ENCODE assay signal across 8 cellular contexts in the genomic region with DNA sequence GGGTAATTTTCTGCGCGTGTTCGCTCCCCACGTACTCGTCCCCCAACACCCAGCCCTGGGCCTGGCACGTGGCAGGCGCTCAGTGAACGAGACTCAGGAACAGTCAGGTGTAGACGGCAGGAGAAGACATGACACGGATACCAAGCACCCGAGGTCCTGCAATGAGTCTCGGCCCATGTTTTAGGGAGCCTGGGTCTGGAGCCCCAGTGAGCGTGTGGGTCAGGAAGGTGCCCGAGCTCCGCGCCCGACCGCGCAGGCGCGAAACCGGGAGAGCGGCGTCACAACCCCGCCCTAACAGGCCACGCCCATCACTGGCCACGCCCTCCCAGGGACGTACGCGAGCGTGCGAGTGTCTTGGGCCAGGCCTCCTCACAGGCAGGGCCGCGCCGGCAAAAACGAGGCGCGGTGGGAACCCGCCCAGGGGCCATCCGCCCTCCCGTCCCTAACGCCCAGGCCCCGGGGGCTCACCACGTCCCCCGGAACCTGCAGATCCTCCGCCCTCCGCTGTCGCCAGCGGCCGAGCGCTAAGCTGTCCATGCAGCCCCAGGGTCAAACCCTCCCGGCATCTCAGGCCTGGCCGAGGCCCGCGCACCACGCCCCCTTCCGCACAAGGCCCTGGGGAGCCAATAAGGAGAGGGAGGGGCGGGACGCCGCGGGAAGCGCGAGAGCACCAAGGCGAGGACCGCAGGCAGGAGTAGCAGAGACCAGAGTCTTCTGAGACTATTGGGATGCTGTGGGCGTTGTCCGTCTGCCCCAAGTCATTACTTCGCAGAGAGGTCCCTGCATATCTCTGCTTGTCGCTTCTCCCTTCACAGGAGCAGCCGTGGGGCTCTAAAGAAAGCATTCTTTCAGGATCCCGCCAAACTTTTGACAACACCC. TPM values are rescaled to one million over a fixed set of nuclear protein-coding genes. Genes with fewer than 3 reads are reported as not detected.
DNase-seq lines count a peak whose midpoint lies in the region; ATAC-seq, FAIRE-seq and TF ChIP-seq lines count a peak whose summit lies in the region.

A gene (minus strand): TSS at position 595 of the 879 bp plus-strand sequence. CDS start 58 bp downstream, at position 537.

- no peaks in the 10 kb centered on the region for H4K20me1 ChIP-seq in smooth muscle cell (ENCODE audit: low read depth)

- ATAC-seq in GM18907 (IDR thresholded peaks at IDR 0.05; ENCODE audit: unreplicated experiment) (peak; percentile 86), HG03139 (IDR thresholded peaks at IDR 0.05; ENCODE audit: unreplicated experiment) (peak; percentile 74)

- peaks cover 7% of the 10 kb centered on the region for H3K4me1 ChIP-seq in smooth muscle cell (ENCODE audit: low read depth)

- H3K27me3 ChIP-seq in bronchial epithelial cell (ENCODE audit: control insufficient read depth, insufficient read depth, low read length): no peaks in the 10 kb centered on the region
- H3K27me3 ChIP-seq in smooth muscle cell (ENCODE audit: low read depth): no peaks in the 10 kb centered on the region

- H2AFZ ChIP-seq in smooth muscle cell (ENCODE audit: low read depth): peak within 1 kb of the TSS; percentile 99

- 2% methylated on average over 51 of the region's 71 CpGs for WGBS in smooth muscle cell (ENCODE audit: low lambda C conversion rate)

- peak within 1 kb of the TSS; percentile 94 for H3K27ac ChIP-seq in smooth muscle cell (ENCODE audit: low read depth)

- POLR2A ChIA-PET in AG04449 (lab: Yijun Ruan, JAX): interaction anchor here (0.6 to 2.9 kb wide), 10 partner anchors 12 to 1120 kb away, joined by 3 to 45 read pairs (median 4); a partner anchor contains a TSS

- no peak for TF ChIP-seq CTCF in AG04449 (IDR thresholded peaks at IDR 0.05; ENCODE audit: insufficient read depth, low read length, missing control alignments)
- TF ChIP-seq CTCF in WI38 (IDR thresholded peaks at IDR 0.05; ENCODE audit: low read depth, low read length): no peak
- no peak for TF ChIP-seq CTCF in bronchial epithelial cell (IDR thresholded peaks at IDR 0.05; ENCODE audit: insufficient read depth, low read length, severe bottlenecking)
- TF ChIP-seq CTCF in smooth muscle cell (IDR thresholded peaks at IDR 0.05; ENCODE audit: borderline replicate concordance, insufficient read depth, poor library complexity, severe bottlenecking): no peak

- H3K36me3 ChIP-seq in bronchial epithelial cell (ENCODE audit: control insufficient read depth, insufficient read depth, low read length): no peaks in the 10 kb centered on the region
- H3K36me3 ChIP-seq in smooth muscle cell (ENCODE audit: low read depth): no peaks in the 10 kb centered on the region

- H3K9ac ChIP-seq in smooth muscle cell (ENCODE audit: low read depth): peak within 1 kb of the TSS; percentile 90

- H3F3A ChIP-seq in smooth muscle cell (ENCODE audit: low read depth): peaks cover 5% of the 10 kb centered on the region

- H3K4me3 ChIP-seq in AG04449 (ENCODE audit: low read depth, low read length) (peak within 1 kb of the TSS; percentile 96), WI38 (ENCODE audit: low read depth, low read length) (peak within 1 kb of the TSS; percentile 89), bronchial epithelial cell (ENCODE audit: low read depth, low read length) (peak within 1 kb of the TSS; percentile 99), smooth muscle cell (peak within 1 kb of the TSS; percentile 77)

- CTCF ChIA-PET in AG04449 (lab: Yijun Ruan, JAX): interaction anchor here (0.6 to 4.4 kb wide), 29 partner anchors 9 to 1899 kb away, joined by 3 to 72 read pairs (median 4); a partner anchor contains a TSS

- no peaks in the 10 kb centered on the region for H3K9me3 ChIP-seq in smooth muscle cell (replicated peaks; ENCODE audit: low read depth)

- H3K4me2 ChIP-seq in smooth muscle cell: peak within 1 kb of the TSS; percentile 99

- no peak for FAIRE-seq in bronchial epithelial cell (lab: Jason Lieb, UNC)

- peaks cover 4% of the 10 kb centered on the region for H3K79me2 ChIP-seq in smooth muscle cell (ENCODE audit: low read depth)

- peak; percentile 87 for DNase-seq in AG04449 (ENCODE audit: low read depth, low spot score)
- DNase-seq in NCI-H2196 treated with DMSO at 0.1 percent for 48 hours (lab: John Stamatoyannopoulos, UW; ENCODE audit: unreplicated experiment): peak; percentile 72
- DNase-seq in bronchial epithelial cell (ENCODE audit: low read depth): peak; percentile 89
- DNase-seq in iPS-NIHi7 (ENCODE audit: extremely low spot score): peak; percentile 92
- peak; percentile 99 for DNase-seq in smooth muscle cell (lab: John Stamatoyannopoulos, UW; ENCODE audit: unreplicated experiment)

RNA-seq across cellular contexts. Expression of the gene that starts here (rescaled TPM):
- total RNA-seq in bronchial epithelial cell: 0.26 and 1.0 TPM in 2 replicates
- not detected in 2 replicates for total RNA-seq in smooth muscle cell
- polyA plus RNA-seq in smooth muscle cell: 2.0 and 3.4 TPM in 2 replicates

Comparison
In these comparisons a context has a peak if more than half of its experiments do, and no peak if none do; other contexts are left out.
1. Peak in every context shown above with its lines: DNase-seq, ATAC-seq, H3K4me3 ChIP-seq and H3K27ac ChIP-seq.